Comparison of ENCODE assay signal across 23 cellular contexts in genomic region chr16:87572959-87573358, GRCh38. TPM values are rescaled to one million over a fixed set of nuclear protein-coding genes. Genes with fewer than 3 reads are reported as not detected.
DNase-seq lines count a peak whose midpoint lies in the region; ATAC-seq, FAIRE-seq and TF ChIP-seq lines count a peak whose summit lies in the region.
"Had no signal": no experiment of that assay in that cellular context is flagged by ENCODE, and none has a peak within 500 bp of the region (broad histone marks: within the 10 kb centered on the region; RNA-seq: fewer than 3 reads in every experiment).

No MANE protein-coding gene starts in this region.

- ATAC-seq in HepG2 (peak; percentile 11; the same call in 1 of the 3 replicates), right lobe of liver (no peak), HG03460 (IDR thresholded peaks at IDR 0.05; ENCODE audit: unreplicated experiment) (no peak)
- ATAC-seq: CD8-positive, alpha-beta T cell; K562 had no signal

- TF ChIP-seq EP300 in HepG2 (IDR thresholded peaks at IDR 0.05; ENCODE audit: low read depth in 2 of 2, low read length in 2 of 2) (no peak), HepG2 (CRISPR knock-in tag; IDR thresholded peaks at IDR 0.05; ENCODE audit: borderline replicate concordance) (no peak)

- intact Hi-C loops in HepG2 (cut with micrococcal nuclease; ENCODE audit: unreplicated experiment), result no loop called here
- intact Hi-C loops in right lobe of liver (cut with DNase I), result no loop called here

- TF ChIP-seq POLR2A in HepG2 (IDR thresholded peaks at IDR 0.05; ENCODE audit: insufficient read depth in 1 of 2, low read depth in 2 of 2, low read length in 2 of 2) (no peak), right lobe of liver (IDR thresholded peaks at IDR 0.05) (no peak)

- H3K27ac ChIP-seq in HepG2 (ENCODE audit: extremely low read length, insufficient read depth, low read length), result no peak overlapping the region
- H3K27ac ChIP-seq in right lobe of liver, result no peak overlapping the region
- H3K27ac ChIP-seq: 22Rv1, GM23248, HL-60 had no signal

- H3K27me3 ChIP-seq in HepG2 (ENCODE audit: control insufficient read depth in 1 of 2, insufficient read depth in 2 of 2, low read length in 2 of 2) (peaks cover 3 to 40% of the 10 kb centered on the region in 2 experiments; a peak in 3 of 5 replicates), right lobe of liver (no peaks in the 10 kb centered on the region)

- POLR2A ChIA-PET in HepG2 (lab: Yijun Ruan, JAX), result no interaction called here

- H3K27me3 Mint-ChIP-seq in progenitor cell of endocrine pancreas, result peaks cover 19% of the 10 kb centered on the region

- DNase-seq in HepG2 (ENCODE audit: low spot score) (no peak), right lobe of liver (no peak), left kidney (ENCODE audit: low read depth, low spot score) (peak; percentile 46), progenitor cell of endocrine pancreas (ENCODE audit: low spot score, unreplicated experiment) (no peak), NCI-H2196 treated with DMSO at 0.1 percent for 48 hours (lab: John Stamatoyannopoulos, UW; ENCODE audit: unreplicated experiment) (no peak), NCI-H82 (lab: John Stamatoyannopoulos, UW) (no peak), GDM1 (lab: John Stamatoyannopoulos, UW) (no peak)
- DNase-seq: CD8-positive, alpha-beta T cell; COR-L47; DMS153; DMS79 treated with DMSO at 0.1 percent for 48 hours; EL; GM23248 had no signal

- no peaks in the 10 kb centered on the region for H4K20me1 ChIP-seq in HepG2 (ENCODE audit: insufficient read depth, low read length)

- no peak for FAIRE-seq in HepG2 (lab: Jason Lieb, UNC)
- FAIRE-seq: D721Med, G401.6, GM12892, K562 had no signal

- H3K27ac Mint-ChIP-seq in progenitor cell of endocrine pancreas, result no peak overlapping the region
- H3K27ac Mint-ChIP-seq: CD14-positive monocyte; CD8-positive, alpha-beta T cell had no signal

- WGBS in HepG2 (ENCODE audit: low lambda C conversion rate), result 37% methylated on average over 6 of the region's 6 CpGs
- 68% methylated on average over 6 of the region's 6 CpGs for WGBS in right lobe of liver (ENCODE audit: insufficient coverage, low coverage, low lambda C conversion rate, missing lambda C conversion rate)

- H2AFZ ChIP-seq in HepG2 (ENCODE audit: low read length), result no peak overlapping the region
- H2AFZ ChIP-seq: GM23248 had no signal

- no peak for TF ChIP-seq RAD21 in HepG2 (CRISPR knock-in tag; IDR thresholded peaks at IDR 0.05)

- H3K4me1 ChIP-seq in HepG2 (ENCODE audit: insufficient read depth, low read length) (peaks cover 25% of the 10 kb centered on the region), right lobe of liver (peaks cover 0 to 14% (median 5%) of the 10 kb centered on the region in 4 donors)
- H3K4me1 ChIP-seq: HAP-1 had no signal

- H3K4me1 Mint-ChIP-seq in progenitor cell of endocrine pancreas (ENCODE audit: low read depth), result peaks cover 8% of the 10 kb centered on the region
- H3K4me1 Mint-ChIP-seq: CD14-positive monocyte had no signal

- H3K79me2 ChIP-seq in HepG2 (ENCODE audit: insufficient read depth, low read length), result no peaks in the 10 kb centered on the region

- no peak overlapping the region for H3K4me2 ChIP-seq in HepG2 (ENCODE audit: low read depth, low read length)

- H3K4me3 Mint-ChIP-seq in progenitor cell of endocrine pancreas (ENCODE audit: low read depth), result no peak overlapping the region
- H3K4me3 Mint-ChIP-seq: CD14-positive monocyte; CD8-positive, alpha-beta T cell had no signal

- no peak overlapping the region for H3K4me3 ChIP-seq in HepG2 (replicated peaks in 1 of 3; ENCODE audit: insufficient read depth in 1 of 3, low read depth in 2 of 3, low read length in 3 of 3)
- H3K4me3 ChIP-seq in right lobe of liver, result no peak overlapping the region
- H3K4me3 ChIP-seq: GM23248, HAP-1, K562 had no signal

- no TSS peak for BruUV-seq in HepG2 (replicated peaks; lab: Mats Ljungman, UMichigan)

- H3K9me3 ChIP-seq in HepG2 (ENCODE audit: low read length) (no peaks in the 10 kb centered on the region), right lobe of liver (no peaks in the 10 kb centered on the region)
- H3K9me3 ChIP-seq: HAP-1 had no signal

- H3K9me3 Mint-ChIP-seq in progenitor cell of endocrine pancreas (ENCODE audit: low read depth), result no peaks in the 10 kb centered on the region
- H3K9me3 Mint-ChIP-seq: CD8-positive, alpha-beta T cell had no signal

- no peaks in the 10 kb centered on the region for H3K36me3 Mint-ChIP-seq in progenitor cell of endocrine pancreas (ENCODE audit: insufficient read depth)
- H3K36me3 Mint-ChIP-seq: CD14-positive monocyte; CD8-positive, alpha-beta T cell had no signal

- in situ Hi-C loops in HepG2 (cut with HindIII; ENCODE audit: extremely low pct_ligation_motif_present, low pct_unique_long_range_greater_than_20kb), result no loop called here

- H3K36me3 ChIP-seq in HepG2 (replicated peaks in 1 of 2; ENCODE audit: control insufficient read depth in 1 of 2, insufficient read depth in 2 of 2, low read length in 2 of 2) (no peaks in the 10 kb centered on the region), right lobe of liver (no peaks in the 10 kb centered on the region)
- H3K36me3 ChIP-seq: HAP-1 had no signal

- CTCF ChIA-PET in HepG2 (lab: Yijun Ruan, JAX; ENCODE audit: low intra/inter-chr PET ratio, low total read pairs), result no interaction called here

- TF ChIP-seq CTCF in HepG2 (CRISPR knock-in tag; IDR thresholded peaks at IDR 0.05) (no peak), right lobe of liver (IDR thresholded peaks at IDR 0.05) (no peak), progenitor cell of endocrine pancreas (IDR thresholded peaks at IDR 0.05; ENCODE audit: unreplicated experiment) (peak; percentile 11)

- H3K9ac ChIP-seq in HepG2 (ENCODE audit: insufficient read depth, low read depth, low read length), result no peak overlapping the region
- H3K9ac ChIP-seq: GM23248 had no signal

TF ChIP-seq in HepG2, 621 proteins besides CTCF, POLR2A, EP300 and RAD21:
- no peak for TF ChIP-seq KMT2B (CRISPR knock-in tag; IDR thresholded peaks at IDR 0.05)
- peak; percentile 83 for TF ChIP-seq ZNF263 (CRISPR knock-in tag; IDR thresholded peaks at IDR 0.05)

RNA-seq across cellular contexts. Expression of gene JPH3, which starts 29.3 kb away (rescaled TPM):
- total RNA-seq in HepG2 (2016; rRNA removed; fragmentation: Illumina TruSeq; extraction: Trizol) (not detected in 2 replicates), right lobe of liver (under 1 TPM in 2 of 6 experiments, not detected in 4; 0.07 to 0.12 TPM), progenitor cell of endocrine pancreas (23.1 and 26.4 TPM in 2 replicates)
- total RNA-seq in HepG2 (2016; cell fraction: cytosol; rRNA removed; fragmentation: Illumina TruSeq; extraction: Trizol; ENCODE audit: low read depth), result not detected in 2 replicates
- total RNA-seq in HepG2 (2016; cell fraction: insoluble cytoplasmic fraction; rRNA removed; fragmentation: Illumina TruSeq; extraction: Trizol), result not detected in 2 replicates
- not detected in 2 replicates for total RNA-seq in HepG2 (2016; cell fraction: membrane; rRNA removed; fragmentation: Illumina TruSeq; extraction: Trizol)
- total RNA-seq in HepG2 (2016; cell fraction: nucleus; rRNA removed; fragmentation: Illumina TruSeq; extraction: Trizol), result not detected in 2 replicates
- polyA plus RNA-seq in HepG2 (2011; rRNA removed), result not detected in 2 replicates
- polyA plus RNA-seq in HepG2 (2011; cell fraction: cytosol; rRNA removed), result not detected in 2 replicates
- polyA plus RNA-seq in HepG2 (2011; cell fraction: nucleus; rRNA removed), result not detected in 2 replicates
- 0.07 and 0.08 TPM in 2 replicates for polyA plus RNA-seq in HepG2 (2012)
- polyA plus RNA-seq in HepG2 (2016; cell fraction: cytosol; fragmentation: Illumina TruSeq; extraction: Trizol; ENCODE audit: low read depth), result not detected in 2 replicates
- not detected in 2 replicates for polyA plus RNA-seq in HepG2 (2016; cell fraction: insoluble cytoplasmic fraction; fragmentation: Illumina TruSeq; extraction: Trizol; ENCODE audit: low read depth)
- not detected in 2 replicates for polyA plus RNA-seq in HepG2 (2016; cell fraction: membrane; fragmentation: Illumina TruSeq; extraction: Trizol; ENCODE audit: low read depth)
- polyA plus RNA-seq in HepG2 (2016; cell fraction: nucleus; fragmentation: Illumina TruSeq; extraction: Trizol; ENCODE audit: insufficient read depth, low read depth), result not detected in 2 replicates
- polyA minus RNA-seq in HepG2 (2011; rRNA and poly(A)+ RNA removed; ENCODE audit: low replicate concordance), result 0.07 TPM in 1 of 2 replicates, not detected in the other
- not detected in 2 replicates for polyA minus RNA-seq in HepG2 (2011; cell fraction: cytosol; rRNA and poly(A)+ RNA removed)
- polyA minus RNA-seq in HepG2 (2011; cell fraction: nucleus; rRNA and poly(A)+ RNA removed), result not detected in 2 replicates
- total RNA-seq: CD8-positive, alpha-beta T cell; GM23248; K562 had no signal
- polyA plus RNA-seq: BJ, CD14-positive monocyte, GM23248 had no signal

Comparison
In these comparisons a context has a peak if more than half of its experiments do, and no peak if none do; other contexts are left out.
1. RNA of gene JPH3, which starts 29.3 kb away (total RNA-seq): 23.1 to 26.4 TPM in progenitor cell of endocrine pancreas; 0.07 to 0.12 TPM in right lobe of liver and not detected in HepG2; every median in the first group is over 10 times any median in the second.